ENCODE assay signal across 35 cellular contexts in genomic region chr6:145112711-145113148, GRCh38.
DNase-seq lines count a peak whose midpoint lies in the region; ATAC-seq, FAIRE-seq and TF ChIP-seq lines count a peak whose summit lies in the region.
"Had no signal": no experiment of that assay in that cellular context is flagged by ENCODE, and none has a peak within 500 bp of the region (broad histone marks: within the 10 kb centered on the region; RNA-seq: fewer than 3 reads in every experiment).

No MANE protein-coding gene starts in this region.

- no peak overlapping the region for H2AK5ac ChIP-seq in trophoblast cell (ENCODE audit: low read length)

- H3K27ac Mint-ChIP-seq in stimulated activated naive CD8-positive, alpha-beta T cell treated with anti-CD3 and anti-CD28 coated beads, Interleukin-15, amount 100 ng/mL, for 72 hours, result no peak overlapping the region
- H3K27ac Mint-ChIP-seq: activated CD4-positive, alpha-beta memory T cell treated with anti-CD3 and anti-CD28 coated beads, Interleukin-2, amount 10 ng/mL, durations not matched to agents 7 days and 5 days; brain; CD4-positive, alpha-beta T cell; IgD-negative memory B cell had no signal

- peak; percentile 36 for DNase-seq in NCI-H345 (lab: John Stamatoyannopoulos, UW)
- no peak for DNase-seq in NCI-H345 treated with DMSO at 0.1 percent for 48 hours (lab: John Stamatoyannopoulos, UW; ENCODE audit: unreplicated experiment)
- peak; percentile 88 for DNase-seq in NCI-H460 (ENCODE audit: extremely low read depth, low read depth)
- peak; percentile 87 for DNase-seq in epithelial cell of esophagus (ENCODE audit: low read depth)
- DNase-seq in trophoblast cell, result peak; percentile 95 to 97
- no peak for DNase-seq in coronary artery (ENCODE audit: low spot score)
- DNase-seq in stimulated activated naive CD8-positive, alpha-beta T cell treated with anti-CD3 and anti-CD28 coated beads, Interleukin-15, amount 100 ng/mL, for 72 hours, result no peak
- no peak for DNase-seq in HepG2 (ENCODE audit: low spot score)
- DNase-seq: activated CD4-positive, alpha-beta memory T cell treated with anti-CD3 and anti-CD28 coated beads, Interleukin-2, amount 10 ng/mL, durations not matched to agents 7 days and 5 days; activated CD8-positive, alpha-beta memory T cell treated with anti-CD3 and anti-CD28 coated beads, Interleukin-2, amount 50 U/mL, for 4 hours; activated naive CD4-positive, alpha-beta T cell; CD4-positive, alpha-beta T cell; effector CD8-positive, alpha-beta T cell; HCEC 1CT; head of caudate nucleus; left ventricle myocardium superior; NCI-H1092; NCI-H1694; NCI-H2171; NCI-H524 treated with DMSO at 0.1 percent for 48 hours; PC-9; right cardiac atrium; stimulated activated CD8-positive, alpha-beta memory T cell treated with anti-CD3 and anti-CD28 coated beads, Interleukin-4, amount 100 ng/mL, for 48 hours; uterus had no signal

- H3K18ac ChIP-seq in trophoblast cell (ENCODE audit: low read length), result no peak overlapping the region

- no peak for ATAC-seq in stimulated activated naive CD8-positive, alpha-beta T cell treated with anti-CD3 and anti-CD28 coated beads, Interleukin-15, amount 100 ng/mL, for 72 hours
- ATAC-seq in HepG2, result no peak
- ATAC-seq: left ventricle myocardium superior, right cardiac atrium, Right ventricle myocardium inferior had no signal

- H3K4ac ChIP-seq in trophoblast cell (ENCODE audit: low read depth, low read length), result no peak overlapping the region

- no peak overlapping the region for H2BK120ac ChIP-seq in trophoblast cell (ENCODE audit: insufficient read depth, low read length, poor library complexity)

- no peak overlapping the region for H3K23ac ChIP-seq in trophoblast cell (ENCODE audit: low read length)

- peaks cover 19% of the 10 kb centered on the region for H3K27me3 Mint-ChIP-seq in stimulated activated naive CD8-positive, alpha-beta T cell treated with anti-CD3 and anti-CD28 coated beads, Interleukin-15, amount 100 ng/mL, for 72 hours

- H3K9me3 ChIP-seq in trophoblast cell (ENCODE audit: insufficient read depth, low read depth, low read length) (no peaks in the 10 kb centered on the region), HepG2 (ENCODE audit: low read length) (no peaks in the 10 kb centered on the region)
- H3K9me3 ChIP-seq: neutrophil, uterus had no signal

- H3K9ac ChIP-seq in trophoblast cell (ENCODE audit: low read length) (no peak overlapping the region), HepG2 (ENCODE audit: insufficient read depth, low read depth, low read length) (no peak overlapping the region)

- POLR2A ChIA-PET in HepG2 (lab: Yijun Ruan, JAX), result no interaction called here

- no peak overlapping the region for H3K4me3 Mint-ChIP-seq in stimulated activated naive CD8-positive, alpha-beta T cell treated with anti-CD3 and anti-CD28 coated beads, Interleukin-15, amount 100 ng/mL, for 72 hours
- H3K4me3 Mint-ChIP-seq: activated CD4-positive, alpha-beta memory T cell treated with anti-CD3 and anti-CD28 coated beads, Interleukin-2, amount 10 ng/mL, durations not matched to agents 7 days and 5 days; brain; CD4-positive, alpha-beta T cell; IgD-negative memory B cell; stimulated activated naive CD8-positive, alpha-beta T cell treated with anti-CD3 and anti-CD28 coated beads, Interleukin-15, Interleukin-2, amounts not matched to agents 100 ng/mL and 50 ng/mL, for 24 hours had no signal

- intact Hi-C loops in HepG2 (cut with micrococcal nuclease; ENCODE audit: unreplicated experiment), result no loop called here

- TF ChIP-seq CTCF in epithelial cell of esophagus (IDR thresholded peaks at IDR 0.05; ENCODE audit: insufficient read depth, low read depth, low read length, missing control alignments), result no peak
- TF ChIP-seq CTCF in coronary artery (IDR thresholded peaks at IDR 0.05), result no peak
- no peak for TF ChIP-seq CTCF in HepG2 (CRISPR knock-in tag; IDR thresholded peaks at IDR 0.05)

- H3K4me2 ChIP-seq in trophoblast cell (ENCODE audit: low read length) (no peak overlapping the region), HepG2 (ENCODE audit: low read depth, low read length) (no peak overlapping the region)
- H3K4me2 ChIP-seq: PC-9 had no signal

- no peaks in the 10 kb centered on the region for H3K4me1 Mint-ChIP-seq in stimulated activated naive CD8-positive, alpha-beta T cell treated with anti-CD3 and anti-CD28 coated beads, Interleukin-15, amount 100 ng/mL, for 72 hours
- H3K4me1 Mint-ChIP-seq: activated CD4-positive, alpha-beta memory T cell treated with anti-CD3 and anti-CD28 coated beads, Interleukin-2, amount 10 ng/mL, durations not matched to agents 7 days and 5 days; brain had no signal

- H4K12ac ChIP-seq in trophoblast cell (ENCODE audit: low read depth, low read length), result no peak overlapping the region

- no peak for FAIRE-seq in HepG2 (lab: Jason Lieb, UNC)
- FAIRE-seq: A204.1, colon, D721Med, GM18507, GM19239, keratinocyte had no signal

- no peak overlapping the region for H2AFZ ChIP-seq in trophoblast cell (ENCODE audit: insufficient read depth, low read length, poor library complexity)
- H2AFZ ChIP-seq in HepG2 (ENCODE audit: low read length), result no peak overlapping the region
- H2AFZ ChIP-seq: PC-9 had no signal

- WGBS in trophoblast cell (ENCODE audit: extremely low coverage, insufficient coverage, insufficient read length), result no CpG with 5 or more reads among the region's 7 CpGs
- 35% methylated on average over 7 of the region's 7 CpGs for WGBS in HepG2 (ENCODE audit: low lambda C conversion rate)

- no peak overlapping the region for H3K14ac ChIP-seq in trophoblast cell (ENCODE audit: low read length)

- CTCF ChIA-PET in HepG2 (lab: Yijun Ruan, JAX; ENCODE audit: low intra/inter-chr PET ratio, low total read pairs), result no interaction called here

- H2BK12ac ChIP-seq in trophoblast cell (ENCODE audit: low read length), result peak overlapping the region; percentile 64

- H4K8ac ChIP-seq in trophoblast cell (ENCODE audit: low read depth, low read length), result no peak overlapping the region

- no peak for TF ChIP-seq POLR2A in HepG2 (IDR thresholded peaks at IDR 0.05; ENCODE audit: insufficient read depth in 1 of 2, low read depth in 2 of 2, low read length in 2 of 2)

- no peak for TF ChIP-seq EP300 in HepG2 (IDR thresholded peaks at IDR 0.05; ENCODE audit: low read depth in 2 of 2, low read length in 2 of 2)
- no peak for TF ChIP-seq EP300 in HepG2 (CRISPR knock-in tag; IDR thresholded peaks at IDR 0.05; ENCODE audit: borderline replicate concordance)

- H3K27me3 ChIP-seq in trophoblast cell (ENCODE audit: insufficient read depth, low read length) (no peaks in the 10 kb centered on the region), HepG2 (ENCODE audit: control insufficient read depth in 1 of 2, insufficient read depth in 2 of 2, low read length in 2 of 2) (no peaks in the 10 kb centered on the region)
- H3K27me3 ChIP-seq: neutrophil, uterus had no signal

- H3K79me2 ChIP-seq in trophoblast cell (ENCODE audit: control insufficient read depth, insufficient read depth, low read length, poor library complexity) (no peaks in the 10 kb centered on the region), HepG2 (ENCODE audit: insufficient read depth, low read length) (no peaks in the 10 kb centered on the region)

- H4K91ac ChIP-seq in trophoblast cell (ENCODE audit: low read depth, low read length), result no peak overlapping the region

- peaks cover 9% of the 10 kb centered on the region for H3K79me1 ChIP-seq in trophoblast cell (ENCODE audit: low read length)

- TF ChIP-seq RAD21 in HepG2 (CRISPR knock-in tag; IDR thresholded peaks at IDR 0.05), result no peak

- H2BK5ac ChIP-seq in trophoblast cell (ENCODE audit: low read depth, low read length, poor library complexity), result no peak overlapping the region

- in situ Hi-C loops in HepG2 (cut with HindIII; ENCODE audit: extremely low pct_ligation_motif_present, low pct_unique_long_range_greater_than_20kb), result no loop called here

- BruUV-seq in HepG2 (replicated peaks; lab: Mats Ljungman, UMichigan), result no TSS peak

- H3K27ac ChIP-seq in trophoblast cell (ENCODE audit: low read depth, low read length) (peak overlapping the region; percentile 49), coronary artery (no peak overlapping the region), HepG2 (ENCODE audit: extremely low read length, insufficient read depth, low read length) (no peak overlapping the region)
- H3K27ac ChIP-seq: neutrophil, PC-9, uterus had no signal

- H3K4me1 ChIP-seq in trophoblast cell (ENCODE audit: control insufficient read depth in 1 of 2, insufficient read depth in 2 of 2, low read length in 2 of 2), result peaks cover 10 to 12% of the 10 kb centered on the region in 2 experiments
- no peaks in the 10 kb centered on the region for H3K4me1 ChIP-seq in HepG2 (ENCODE audit: insufficient read depth, low read length)
- H3K4me1 ChIP-seq: uterus had no signal

- no peak overlapping the region for H3K4me3 ChIP-seq in epithelial cell of esophagus (ENCODE audit: low read length)
- no peak overlapping the region for H3K4me3 ChIP-seq in trophoblast cell (ENCODE audit: low read depth, low read length)
- H3K4me3 ChIP-seq in coronary artery, result no peak overlapping the region
- H3K4me3 ChIP-seq in HepG2 (replicated peaks in 1 of 3; ENCODE audit: insufficient read depth in 1 of 3, low read depth in 2 of 3, low read length in 3 of 3), result no peak overlapping the region
- H3K4me3 ChIP-seq: PC-9, uterus had no signal

- H4K20me1 ChIP-seq in HepG2 (ENCODE audit: insufficient read depth, low read length), result no peaks in the 10 kb centered on the region

- no peaks in the 10 kb centered on the region for H3K9me3 Mint-ChIP-seq in stimulated activated naive CD8-positive, alpha-beta T cell treated with anti-CD3 and anti-CD28 coated beads, Interleukin-15, amount 100 ng/mL, for 72 hours
- H3K9me3 Mint-ChIP-seq: activated CD4-positive, alpha-beta memory T cell treated with anti-CD3 and anti-CD28 coated beads, Interleukin-2, amount 10 ng/mL, durations not matched to agents 7 days and 5 days; CD4-positive, alpha-beta T cell; IgD-negative memory B cell; stimulated activated naive CD8-positive, alpha-beta T cell treated with anti-CD3 and anti-CD28 coated beads, Interleukin-15, Interleukin-2, amounts not matched to agents 100 ng/mL and 50 ng/mL, for 24 hours had no signal

- H3K36me3 ChIP-seq in trophoblast cell (ENCODE audit: control insufficient read depth in 1 of 2, insufficient read depth in 2 of 2, low read length in 2 of 2), result no peaks in the 10 kb centered on the region
- no peaks in the 10 kb centered on the region for H3K36me3 ChIP-seq in HepG2 (replicated peaks in 1 of 2; ENCODE audit: control insufficient read depth in 1 of 2, insufficient read depth in 2 of 2, low read length in 2 of 2)
- H3K36me3 ChIP-seq: neutrophil, uterus had no signal

TF ChIP-seq in HepG2, 621 proteins besides CTCF, POLR2A, EP300 and RAD21 (continues in another document):
- TF ChIP-seq ZNF253 (CRISPR knock-in tag; IDR thresholded peaks at IDR 0.05; ENCODE audit: borderline replicate concordance), result no peak
- TF ChIP-seq DR1 (CRISPR knock-in tag; IDR thresholded peaks at IDR 0.05), result no peak
- TF ChIP-seq FOXP1 (IDR thresholded peaks at IDR 0.05), result no peak
- no peak for TF ChIP-seq FOXP1 (CRISPR knock-in tag; IDR thresholded peaks at IDR 0.05)

Comparison
In these comparisons a context has a peak if more than half of its experiments do, and no peak if none do; other contexts are left out.
1. DNase-seq: peak in NCI-H345 (single experiment), NCI-H460 (single experiment), epithelial cell of esophagus (single experiment) and trophoblast cell (2 of 2); none in NCI-H345 treated with DMSO at 0.1 percent for 48 hours (single experiment), coronary artery (single experiment), stimulated activated naive CD8-positive, alpha-beta T cell treated with anti-CD3 and anti-CD28 coated beads, Interleukin-15, amount 100 ng/mL, for 72 hours (0 of 2) and HepG2 (single experiment).